ENCODE assay signal across 24 cellular contexts in genomic region chr5:156366536-156366935, GRCh38. TPM values are rescaled to one million over a fixed set of nuclear protein-coding genes. Genes with fewer than 3 reads are reported as not detected.
"Had no signal": no experiment of that assay in that cellular context is flagged by ENCODE, and none has a peak within 500 bp of the region (broad histone marks: within the 10 kb centered on the region; RNA-seq: fewer than 3 reads in every experiment).

No MANE protein-coding gene starts in this region.

- H3K9me3 Mint-ChIP-seq: activated B cell treated with CpG ODN at 0.5 μM for 24 hours; activated naive CD4-positive, alpha-beta T cell treated with anti-CD3 and anti-CD28 coated beads for 36 hours; activated naive CD8-positive, alpha-beta T cell treated with anti-CD3 and anti-CD28 coated beads for 36 hours; natural killer cell; neural progenitor cell; T-helper 2 cell treated with Interferon-gamma antibody and Interleukin-4, amounts not matched to agents 5 μg/mL and 100 μg/mL, for 36 hours had no signal

- H3K9me3 ChIP-seq: ascending aorta, left lung, lower lobe of right lung, testis, transverse colon had no signal

- H3K36me3 ChIP-seq: left lung, lower lobe of right lung, neural progenitor cell, transverse colon had no signal

- H3K4me1 Mint-ChIP-seq: activated B cell treated with CpG ODN at 0.5 μM for 24 hours; activated CD4-positive, alpha-beta T cell treated with anti-CD3 and anti-CD28 coated beads for 36 hours; activated naive CD8-positive, alpha-beta T cell treated with anti-CD3 and anti-CD28 coated beads for 36 hours; natural killer cell; neural progenitor cell had no signal

- H3K36me3 Mint-ChIP-seq: activated naive CD8-positive, alpha-beta T cell treated with anti-CD3 and anti-CD28 coated beads for 36 hours; natural killer cell; neural progenitor cell had no signal

- H3K4me1 ChIP-seq: ascending aorta, left lung, lower lobe of right lung, neural progenitor cell, testis, transverse colon had no signal

- H3K4me3 Mint-ChIP-seq: activated B cell treated with CpG ODN at 0.5 μM for 24 hours; activated CD4-positive, alpha-beta T cell treated with anti-CD3 and anti-CD28 coated beads for 36 hours; activated CD8-positive, alpha-beta T cell treated with anti-CD3 and anti-CD28 coated beads, Interleukin-2, amount 10 ng/mL, durations not matched to agents 7 days and 5 days; activated naive CD4-positive, alpha-beta T cell treated with anti-CD3 and anti-CD28 coated beads for 36 hours; activated naive CD8-positive, alpha-beta T cell treated with anti-CD3 and anti-CD28 coated beads for 36 hours; natural killer cell; neural progenitor cell; T-helper 2 cell treated with Interferon-gamma antibody and Interleukin-4, amounts not matched to agents 5 μg/mL and 100 μg/mL, for 36 hours had no signal

- ATAC-seq: activated CD4-positive, alpha-beta T cell treated with anti-CD3 and anti-CD28 coated beads for 36 hours; activated CD8-positive, alpha-beta T cell treated with anti-CD3 and anti-CD28 coated beads, Interleukin-2, amount 10 ng/mL, durations not matched to agents 7 days and 5 days; left lung; lower lobe of right lung; natural killer cell; right cardiac atrium had no signal

- H3K27me3 Mint-ChIP-seq: activated B cell treated with CpG ODN at 0.5 μM for 24 hours had no signal

- H3K27ac ChIP-seq: ascending aorta, left lung, lower lobe of right lung, neural progenitor cell, testis, transverse colon had no signal

- H3K27me3 ChIP-seq: ascending aorta, left lung, neural progenitor cell, testis, transverse colon had no signal

- H3K4me3 ChIP-seq: ascending aorta, left lung, lower lobe of right lung, neural progenitor cell, testis, transverse colon had no signal

- H3K27ac Mint-ChIP-seq: activated B cell treated with CpG ODN at 0.5 μM for 24 hours; activated CD4-positive, alpha-beta T cell treated with anti-CD3 and anti-CD28 coated beads for 36 hours; activated CD8-positive, alpha-beta T cell treated with anti-CD3 and anti-CD28 coated beads, Interleukin-2, amount 10 ng/mL, durations not matched to agents 7 days and 5 days; activated naive CD4-positive, alpha-beta T cell treated with anti-CD3 and anti-CD28 coated beads for 36 hours; activated naive CD8-positive, alpha-beta T cell treated with anti-CD3 and anti-CD28 coated beads for 36 hours; natural killer cell; neural progenitor cell; T-helper 2 cell treated with Interferon-gamma antibody and Interleukin-4, amounts not matched to agents 5 μg/mL and 100 μg/mL, for 36 hours had no signal

- DNase-seq: activated B cell treated with CpG ODN at 0.5 μM for 24 hours; activated CD4-positive, alpha-beta T cell treated with anti-CD3 and anti-CD28 coated beads for 36 hours; activated CD8-positive, alpha-beta T cell treated with anti-CD3 and anti-CD28 coated beads, Interleukin-2, amount 10 ng/mL, durations not matched to agents 7 days and 5 days; activated effector memory CD4-positive, alpha-beta T cell treated with Interleukin-2 at 50 U/mL for 16 hours; activated naive CD4-positive, alpha-beta T cell treated with anti-CD3 and anti-CD28 coated beads for 36 hours; activated naive CD8-positive, alpha-beta T cell treated with anti-CD3 and anti-CD28 coated beads for 36 hours; central memory CD4-positive, alpha-beta T cell; effector CD8-positive, alpha-beta T cell; glutamatergic neuron; left lung; lower lobe of right lung; mesenchymal stem cell; natural killer cell; occipital lobe; posterior cingulate gyrus; right cardiac atrium; stimulated activated CD4-positive, alpha-beta T cell treated with anti-CD3 and anti-CD28 coated beads, Interleukin-2, amount 100 ng/mL, for 48 hours; stimulated activated naive CD4-positive, alpha-beta T cell treated with Interleukin-2 at 50 U/mL for 16 hours; T-helper 1 cell; testis; transverse colon had no signal

RNA-seq across cellular contexts. Expression of gene SGCD, which starts 39.6 kb away (rescaled TPM):
- total RNA-seq: activated B cell treated with CpG ODN at 0.5 μM for 24 hours; activated CD4-positive, alpha-beta T cell treated with anti-CD3 and anti-CD28 coated beads for 36 hours; activated CD8-positive, alpha-beta T cell treated with anti-CD3 and anti-CD28 coated beads, Interleukin-2, amount 10 ng/mL, durations not matched to agents 7 days and 5 days; activated naive CD4-positive, alpha-beta T cell treated with anti-CD3 and anti-CD28 coated beads for 36 hours; activated naive CD8-positive, alpha-beta T cell treated with anti-CD3 and anti-CD28 coated beads for 36 hours had no signal
